In the genomic region with DNA sequence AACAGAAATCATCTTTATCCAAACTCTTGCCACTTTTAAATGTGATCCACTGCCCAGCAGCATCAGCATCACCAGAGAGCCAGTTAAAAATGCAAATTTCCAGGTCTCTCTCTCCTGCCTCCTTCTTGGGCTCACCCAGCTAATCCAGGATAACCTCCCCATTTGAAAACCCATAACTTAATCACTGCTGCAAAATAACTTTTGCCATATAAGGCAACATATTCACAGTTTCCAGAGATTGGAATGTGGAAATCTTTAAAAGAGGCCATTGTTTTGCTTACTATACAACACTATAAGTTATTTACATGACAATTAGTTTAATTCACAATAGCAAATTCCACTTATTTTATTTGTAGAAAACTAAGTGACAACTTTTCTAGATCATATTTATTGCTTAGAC, we compare ENCODE assay signal across 1 cellular context.
TF ChIP-seq lines count a peak whose summit lies in the region.

No MANE protein-coding gene starts in this region.

TF ChIP-seq in GM12878, 131 proteins besides CTCF, POLR2A, EP300 and RAD21 (continued from another document):
- TF ChIP-seq TCF7 (IDR thresholded peaks at IDR 0.05; ENCODE audit: borderline replicate concordance) = no peak
- TF ChIP-seq POU2F2 (IDR thresholded peaks at IDR 0.05; ENCODE audit: borderline replicate concordance, low read depth, low read length) = no peak
- TF ChIP-seq RCOR1 (conservative IDR thresholded peaks at IDR 0.05; ENCODE audit: low read depth, low read length) = no peak
